ENCODE assay signal across 8 cellular contexts in the genomic region with DNA sequence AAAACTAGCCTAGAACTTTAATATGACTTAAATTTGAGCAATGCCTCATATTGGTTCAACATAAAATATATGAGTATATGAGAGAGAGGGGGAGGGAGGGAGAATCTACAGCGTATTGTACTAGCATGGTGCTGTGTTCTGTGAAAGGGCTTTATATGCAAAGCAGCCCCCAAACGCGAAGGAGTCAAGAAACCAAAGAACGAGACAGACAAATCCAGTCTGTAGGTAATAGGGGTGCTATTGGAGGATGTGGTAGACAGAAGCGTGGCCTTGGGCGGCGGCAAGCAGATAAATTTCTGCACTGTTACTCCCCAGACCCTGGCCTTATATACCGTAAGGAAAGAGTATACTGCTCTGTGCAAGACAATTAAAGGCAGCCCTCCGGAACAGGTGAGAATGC. TPM values are rescaled to one million over a fixed set of nuclear protein-coding genes. Genes with fewer than 3 reads are reported as not detected.
DNase-seq lines count a peak whose midpoint lies in the region; ATAC-seq, FAIRE-seq and TF ChIP-seq lines count a peak whose summit lies in the region.

No MANE protein-coding gene starts in this region.

- H3K4me1 ChIP-seq in CD4-positive, alpha-beta memory T cell (ENCODE audit: insufficient read depth, low read length), result peaks cover 21% of the 10 kb centered on the region
- H3K4me1 ChIP-seq in endodermal cell (ENCODE audit: control insufficient read depth, insufficient read depth, low read length), result peaks cover 5% of the 10 kb centered on the region

- intact Hi-C loops in CD4-positive, alpha-beta memory T cell (cut with micrococcal nuclease), result loop anchor here (1.0 to 5.0 kb wide), 2 partner anchors 104 to 125 kb away; a partner anchor contains a TSS

- peak; percentile 24 for ATAC-seq in GM21576 (IDR thresholded peaks at IDR 0.05; ENCODE audit: unreplicated experiment)

- H3K9ac ChIP-seq in endodermal cell (ENCODE audit: extremely low read depth, low read length, poor library complexity, severe bottlenecking), result no peak overlapping the region

- peak overlapping the region; percentile 43 to 80 for H3K4me3 ChIP-seq in CD4-positive, alpha-beta memory T cell (ENCODE audit: low read length in 2 of 2)
- H3K4me3 ChIP-seq in endodermal cell (ENCODE audit: low read length), result peak overlapping the region; percentile 93

- H3K27ac Mint-ChIP-seq in CD4-positive, alpha-beta memory T cell, result peak overlapping the region; percentile 87 to 93 (median 89)
- no peak overlapping the region for H3K27ac Mint-ChIP-seq in endodermal cell
- peak overlapping the region; percentile 95 for H3K27ac Mint-ChIP-seq in progenitor cell of endocrine pancreas

- no peaks in the 10 kb centered on the region for H3K9me3 ChIP-seq in CD4-positive, alpha-beta memory T cell (ENCODE audit: control insufficient read depth in 1 of 2, low read length in 2 of 2)
- peaks cover 11% of the 10 kb centered on the region for H3K9me3 ChIP-seq in endodermal cell (ENCODE audit: control insufficient read depth, low read length)

- peaks cover 0 to 6% of the 10 kb centered on the region in 2 donors for H3K36me3 Mint-ChIP-seq in CD4-positive, alpha-beta memory T cell
- H3K36me3 Mint-ChIP-seq in endodermal cell (ENCODE audit: low read depth), result peaks cover 10% of the 10 kb centered on the region
- H3K36me3 Mint-ChIP-seq in progenitor cell of endocrine pancreas (ENCODE audit: insufficient read depth), result peaks cover under 1% of the 10 kb centered on the region

- TF ChIP-seq CTCF in endodermal cell (conservative IDR thresholded peaks at IDR 0.05) (no peak), progenitor cell of endocrine pancreas (IDR thresholded peaks at IDR 0.05; ENCODE audit: unreplicated experiment) (no peak)

- POLR2A ChIA-PET in CD4-positive, alpha-beta memory T cell (lab: Charles Lee; ENCODE audit: partially characterized antibody), result interaction anchor here (1.4 to 1.9 kb wide), 6 partner anchors 11 to 1035 kb away, joined by 4 to 15 read pairs (median 6); a partner anchor contains a TSS

- H3K4me1 Mint-ChIP-seq in CD4-positive, alpha-beta memory T cell, result peaks cover 23 to 30% (median 26%) of the 10 kb centered on the region in 4 donors
- peaks cover 22% of the 10 kb centered on the region for H3K4me1 Mint-ChIP-seq in endodermal cell
- peaks cover 14% of the 10 kb centered on the region for H3K4me1 Mint-ChIP-seq in progenitor cell of endocrine pancreas (ENCODE audit: low read depth)

- WGBS in endodermal cell (ENCODE audit: insufficient coverage in 1 of 2, insufficient read length in 1 of 2), 2 experiments, result 77 to 86% methylated on average over 8 to 9 of the region's 9 CpGs

- FAIRE-seq in HTR-8/SVneo (lab: Jason Lieb, UNC), result no peak

- no peaks in the 10 kb centered on the region for H3K36me3 ChIP-seq in CD4-positive, alpha-beta memory T cell (ENCODE audit: insufficient read depth, low read length)
- H3K36me3 ChIP-seq in endodermal cell (ENCODE audit: control insufficient read depth, insufficient read depth, low read length), result no peaks in the 10 kb centered on the region

- H3K27ac ChIP-seq in CD4-positive, alpha-beta memory T cell (ENCODE audit: low read depth, low read length), result peak overlapping the region; percentile 55
- no peak overlapping the region for H3K27ac ChIP-seq in endodermal cell (ENCODE audit: low read depth, low read length)

- peak in 4 of 5 donors; percentile 15 to 45 (median 17) for DNase-seq in CD4-positive, alpha-beta memory T cell
- DNase-seq in NCI-H526 treated with DMSO at 0.1 percent for 48 hours (lab: John Stamatoyannopoulos, UW) (peak; percentile 40), endodermal cell (no peak), progenitor cell of endocrine pancreas (ENCODE audit: low spot score, unreplicated experiment) (no peak), HTR-8/SVneo (ENCODE audit: insufficient read length, low spot score) (no peak), NCI-H2029 (lab: John Stamatoyannopoulos, UW) (no peak), NCI-H226 (no peak)

- CTCF ChIA-PET in CD4-positive, alpha-beta memory T cell (lab: Charles Lee; ENCODE audit: partially characterized antibody), result no interaction called here

- peak overlapping the region; percentile 87 to 100 (median 93) for H3K4me3 Mint-ChIP-seq in CD4-positive, alpha-beta memory T cell
- H3K4me3 Mint-ChIP-seq in endodermal cell (peak overlapping the region; percentile 93), progenitor cell of endocrine pancreas (ENCODE audit: low read depth) (peak overlapping the region; percentile 79)

- peaks cover 0 to 1% of the 10 kb centered on the region in 2 donors for H3K27me3 Mint-ChIP-seq in CD4-positive, alpha-beta memory T cell
- H3K27me3 Mint-ChIP-seq in endodermal cell (ENCODE audit: insufficient read depth) (peaks cover 11% of the 10 kb centered on the region), progenitor cell of endocrine pancreas (peaks cover 18% of the 10 kb centered on the region)

- no peaks in the 10 kb centered on the region for H3K27me3 ChIP-seq in CD4-positive, alpha-beta memory T cell (ENCODE audit: insufficient read depth, low read length)
- H3K27me3 ChIP-seq in endodermal cell (ENCODE audit: control insufficient read depth, insufficient read depth, low read length, poor library complexity, severe bottlenecking), result no peaks in the 10 kb centered on the region

- H3K9me3 Mint-ChIP-seq in CD4-positive, alpha-beta memory T cell, result no peaks in the 10 kb centered on the region
- H3K9me3 Mint-ChIP-seq in endodermal cell, result peaks cover 5% of the 10 kb centered on the region
- H3K9me3 Mint-ChIP-seq in progenitor cell of endocrine pancreas (ENCODE audit: low read depth), result no peaks in the 10 kb centered on the region

RNA-seq across cellular contexts. Expression of a gene that starts 0.8 kb away (rescaled TPM):
- 10 to 100 TPM; 70.7 to 77.0 TPM for total RNA-seq in CD4-positive, alpha-beta memory T cell
- polyA plus RNA-seq in CD4-positive, alpha-beta memory T cell, result 100 to 1,000 TPM; 202 to 316 TPM
- total RNA-seq in endodermal cell (100 to 1,000 TPM; 212 to 241 TPM), progenitor cell of endocrine pancreas (203 and 208 TPM in 2 replicates)
- polyA plus RNA-seq in endodermal cell (2013, experiment 1 of 2), result 267 TPM
- polyA plus RNA-seq in endodermal cell (2013, experiment 2 of 2), result 290 TPM

Comparison
In these comparisons a context has a peak if more than half of its experiments do, and no peak if none do; other contexts are left out.
1. DNase-seq: peak in CD4-positive, alpha-beta memory T cell (4 of 5) and NCI-H526 treated with DMSO at 0.1 percent for 48 hours (single experiment); none in endodermal cell (single experiment), progenitor cell of endocrine pancreas (single experiment), HTR-8/SVneo (single experiment), NCI-H2029 (single experiment) and NCI-H226 (single experiment).
2. Peak in every context shown above with its lines, with median percentiles within 50 percentile points of each other: H3K4me3 Mint-ChIP-seq.